ENCODE assay signal across 8 cellular contexts in genomic region chr21:17679002-17679600, GRCh38.
DNase-seq lines count a peak whose midpoint lies in the region; ATAC-seq, FAIRE-seq and TF ChIP-seq lines count a peak whose summit lies in the region.

No MANE protein-coding gene starts in this region.

- no peak overlapping the region for H4K91ac ChIP-seq in H1 (replicated peaks; ENCODE audit: insufficient read length, low read length)

- no peaks in the 10 kb centered on the region for H3K79me2 ChIP-seq in H1 (ENCODE audit: control insufficient read depth in 1 of 2, insufficient read depth in 2 of 2, low read length in 2 of 2)

- H4K20me1 ChIP-seq in H1 (replicated peaks in 1 of 2; ENCODE audit: control insufficient read depth in 1 of 2, insufficient read depth in 2 of 2, low read length in 2 of 2): no peaks in the 10 kb centered on the region

- no peak overlapping the region for H3K4ac ChIP-seq in H1 (replicated peaks; ENCODE audit: insufficient read length, low read depth, low read length)

- no peak overlapping the region for H2BK5ac ChIP-seq in H1 (ENCODE audit: low read depth, low read length)

- no peaks in the 10 kb centered on the region for H3K23me2 ChIP-seq in H1 (ENCODE audit: low read depth, low read length)

- H2AK5ac ChIP-seq in H1 (ENCODE audit: low read depth, low read length): no peak overlapping the region

- no peaks in the 10 kb centered on the region for H3K9me3 ChIP-seq in H1 (ENCODE audit: insufficient read depth in 2 of 2, low read depth in 1 of 2, low read length in 1 of 2)

- TF ChIP-seq CTCF in H1 (IDR thresholded peaks at IDR 0.05; ENCODE audit: control extremely low read depth in 1 of 3, insufficient read depth in 1 of 3, low read depth in 1 of 3, low read length in 3 of 3) (peak in 2 of 3 experiments; percentile 59 to 78; a peak in 3 of 4 replicates), mesothelial cell of epicardium (IDR thresholded peaks at IDR 0.05; ENCODE audit: unreplicated experiment) (peak; percentile 85)

- peak; percentile 7 for DNase-seq in activated gamma-delta T cell treated with Interleukin-2 at 50 U/mL for 16 hours
- DNase-seq in activated gamma-delta T cell (lab: John Stamatoyannopoulos, UW): no peak
- DNase-seq in H54 (ENCODE audit: insufficient read length, low spot score): peak; percentile 32
- DNase-seq in LoVo (ENCODE audit: low spot score): peak; percentile 76
- peak; percentile 82 for DNase-seq in RKO (ENCODE audit: low spot score)
- DNase-seq in H1 (ENCODE audit: low read depth in 1 of 2, low spot score in 2 of 2): no peak
- DNase-seq in mesothelial cell of epicardium (ENCODE audit: low spot score in 2 of 2, unreplicated experiment in 2 of 2): no peak

- H3K27me3 Mint-ChIP-seq in mesothelial cell of epicardium (ENCODE audit: low read depth): peaks cover 4% of the 10 kb centered on the region

- no peak overlapping the region for H3K14ac ChIP-seq in H1 (ENCODE audit: insufficient read length)

- H3K9me3 Mint-ChIP-seq in mesothelial cell of epicardium: peaks cover 4% of the 10 kb centered on the region

- no peak overlapping the region for H3K27ac ChIP-seq in H1 (ENCODE audit: low read depth, low read length)

- no peaks in the 10 kb centered on the region for H3K27me3 ChIP-seq in H1 (replicated peaks in 1 of 4; ENCODE audit: control insufficient read depth in 3 of 4, extremely low read depth in 1 of 4, insufficient read depth in 3 of 4, low read length in 3 of 4)

- no peak overlapping the region for H4K5ac ChIP-seq in H1 (ENCODE audit: insufficient read length, low read depth, low read length)

- H2AFZ ChIP-seq in H1 (ENCODE audit: low read length): no peak overlapping the region

- no peak overlapping the region for H3K56ac ChIP-seq in H1 (replicated peaks; ENCODE audit: insufficient read length, low read depth, low read length)

- POLR2A ChIA-PET in H1 (lab: Charles Lee; ENCODE audit: partially characterized antibody): no interaction called here

- no peaks in the 10 kb centered on the region for H3K4me1 ChIP-seq in H1 (replicated peaks in 1 of 4; ENCODE audit: control insufficient read depth in 3 of 4, insufficient read depth in 4 of 4, low read length in 3 of 4)

- no peak for TF ChIP-seq EP300 in H1 (IDR thresholded peaks at IDR 0.05; ENCODE audit: borderline replicate concordance in 1 of 2, low read depth in 2 of 2, low read length in 2 of 2)

- CTCF ChIA-PET in H1 (lab: Charles Lee; ENCODE audit: partially characterized antibody): interaction anchor here (0.7 to 8.8 kb wide), 16 partner anchors 9 to 280 kb away, joined by 3 to 82 read pairs (median 4); no protein-coding TSS in a partner anchor

- H2BK120ac ChIP-seq in H1 (replicated peaks; ENCODE audit: low read depth, low read length): no peak overlapping the region

- H3K79me1 ChIP-seq in H1 (ENCODE audit: low read depth, low read length): no peaks in the 10 kb centered on the region

- H3K4me1 Mint-ChIP-seq in mesothelial cell of epicardium: peaks cover 30% of the 10 kb centered on the region

- H2BK12ac ChIP-seq in H1 (ENCODE audit: low read depth, low read length): no peak overlapping the region

- peak; percentile 90 to 92 for TF ChIP-seq RAD21 in H1 (IDR thresholded peaks at IDR 0.05 in 1 of 2, conservative IDR thresholded peaks at IDR 0.05 in 1 of 2; ENCODE audit: low read depth in 2 of 2, low read length in 2 of 2)

- ATAC-seq in HG02571 (IDR thresholded peaks at IDR 0.05; ENCODE audit: unreplicated experiment): no peak

- H3K9ac ChIP-seq in H1 (replicated peaks in 1 of 4; ENCODE audit: extremely low read depth in 1 of 4, low read depth in 3 of 4, low read length in 3 of 4): no peak overlapping the region

- H3K4me2 ChIP-seq in H1 (ENCODE audit: insufficient read depth in 1 of 2, low read depth in 2 of 2, low read length in 2 of 2): no peak overlapping the region

- no peak overlapping the region for H2BK20ac ChIP-seq in H1 (ENCODE audit: low read length)

- H4K8ac ChIP-seq in H1 (ENCODE audit: extremely low read depth, insufficient read depth, low read length): no peak overlapping the region

- no peak overlapping the region for H3K27ac Mint-ChIP-seq in mesothelial cell of epicardium

- no peak overlapping the region for H3K4me3 Mint-ChIP-seq in mesothelial cell of epicardium

- H3K23ac ChIP-seq in H1 (ENCODE audit: insufficient read length): no peak overlapping the region

- TF ChIP-seq POLR2A in H54 (IDR thresholded peaks at IDR 0.05; ENCODE audit: low read depth, low read length) (no peak), H1 (IDR thresholded peaks at IDR 0.05; ENCODE audit: control extremely low read depth in 1 of 2, low read depth in 2 of 2, low read length in 2 of 2) (no peak)

- WGBS in H1 (ENCODE audit: extremely low coverage in 1 of 2, insufficient coverage in 1 of 2, insufficient read length in 1 of 2, insufficient replicate concordance in 2 of 2, low coverage in 1 of 2, low lambda C conversion rate in 2 of 2, missing lambda C conversion rate in 1 of 2), 2 experiments: 23% methylated on average over 1 of the region's 1 CpG; no CpG with 5 or more reads in 1 of the 2 experiments

- H2BK15ac ChIP-seq in H1 (ENCODE audit: low read length): no peak overlapping the region

- H3K36me3 Mint-ChIP-seq in mesothelial cell of epicardium: no peaks in the 10 kb centered on the region

- no peak overlapping the region for H3K4me3 ChIP-seq in H1 (ENCODE audit: extremely low read depth in 1 of 4, insufficient read depth in 2 of 4, low read depth in 3 of 4, low read length in 4 of 4)

- H3K36me3 ChIP-seq in H1 (ENCODE audit: control insufficient read depth in 2 of 4, insufficient read depth in 4 of 4, low read length in 3 of 4): no peaks in the 10 kb centered on the region

- peak; percentile 52 for FAIRE-seq in H54 (lab: Jason Lieb, UNC)
- FAIRE-seq in H1 (lab: Jason Lieb, UNC): peak; percentile 62

- no peak overlapping the region for H3K18ac ChIP-seq in H1 (ENCODE audit: extremely low read depth, low read length)

TF ChIP-seq in H1, 55 proteins besides CTCF, POLR2A, EP300 and RAD21:
- TF ChIP-seq KDM1A (IDR thresholded peaks at IDR 0.05; ENCODE audit: borderline replicate concordance, low read length): no peak
- no peak for TF ChIP-seq ATF2 (IDR thresholded peaks at IDR 0.05; ENCODE audit: low read length)
- no peak for TF ChIP-seq TEAD4 (IDR thresholded peaks at IDR 0.05; ENCODE audit: low read depth, low read length)
- no peak for TF ChIP-seq E2F6 (IDR thresholded peaks at IDR 0.05)
- no peak for TF ChIP-seq MAX (IDR thresholded peaks at IDR 0.05)
- TF ChIP-seq PHF8 (conservative IDR thresholded peaks at IDR 0.05; ENCODE audit: low read depth, low read length): no peak
TF ChIP-seq in H1: peak in this region for 0.

Comparison
In these comparisons a context has a peak if more than half of its experiments do, and no peak if none do; other contexts are left out.
1. DNase-seq: peak in activated gamma-delta T cell treated with Interleukin-2 at 50 U/mL for 16 hours (single experiment), H54 (single experiment), LoVo (single experiment) and RKO (single experiment); none in activated gamma-delta T cell (single experiment), H1 (0 of 2) and mesothelial cell of epicardium (0 of 2).